Comparison of ENCODE assay signal across 20 cellular contexts in the genomic region with DNA sequence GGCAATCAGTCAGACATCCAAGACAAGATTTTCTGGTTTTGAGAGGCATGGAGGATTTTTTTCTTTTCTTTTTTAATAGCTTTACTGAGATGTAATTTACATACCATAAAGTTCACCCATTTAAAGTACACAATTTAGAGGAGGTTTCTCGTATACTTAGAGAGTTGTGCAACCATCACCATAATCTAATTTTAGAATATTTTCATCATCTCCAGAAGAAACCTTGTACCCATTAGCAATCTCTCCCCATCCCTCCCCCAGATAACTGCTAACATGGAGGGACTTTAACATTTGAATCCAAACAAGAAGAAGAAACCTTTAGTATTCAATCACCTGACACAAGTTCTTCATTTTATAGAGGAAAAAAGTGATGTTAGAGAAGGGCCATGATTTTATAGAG.
"Had no signal": no experiment of that assay in that cellular context is flagged by ENCODE, and none has a peak within 500 bp of the region (broad histone marks: within the 10 kb centered on the region; RNA-seq: fewer than 3 reads in every experiment).

No MANE protein-coding gene starts in this region.

- H3K9me3 ChIP-seq: esophagus squamous epithelium, lower lobe of right lung, right atrium auricular region, spleen, tibial artery, uterus had no signal

- ATAC-seq: activated CD8-positive, alpha-beta T cell treated with anti-CD3 and anti-CD28 coated beads for 36 hours; activated T-cell treated with anti-CD3 and anti-CD28 coated beads, Interleukin-2, amount 50 U/mL, for 72 hours; lower lobe of right lung; stimulated activated memory B cell treated with anti-CD40 and anti-IgM and Interleukin-4, amounts not matched to agents 10 μg/mL and 1 μg/mL and 100 μg/mL, for 72 hours had no signal

- H3K4me3 ChIP-seq: esophagus squamous epithelium, lower lobe of right lung, neural progenitor cell, right atrium auricular region, spleen, tibial artery, uterus had no signal

- H3K4me1 ChIP-seq: neural progenitor cell, parathyroid adenoma, uterus had no signal

- H3K27ac ChIP-seq: esophagus squamous epithelium, lower lobe of right lung, neural progenitor cell, parathyroid adenoma, right atrium auricular region, spleen, tibial artery, uterus had no signal

- DNase-seq: activated CD4-positive, alpha-beta T cell treated with anti-CD3 and anti-CD28 coated beads for 4 hours; activated CD8-positive, alpha-beta memory T cell treated with anti-CD3 and anti-CD28 coated beads, Interleukin-2, amount 50 U/mL, for 4 hours; activated CD8-positive, alpha-beta T cell treated with anti-CD3 and anti-CD28 coated beads for 36 hours; activated gamma-delta T cell treated with Interleukin-2 at 50 U/mL for 16 hours; activated naive CD8-positive, alpha-beta T cell treated with anti-CD3 and anti-CD28 coated beads, Interleukin-2, amount 10 ng/mL, durations not matched to agents 7 days and 5 days; activated T-cell treated with anti-CD3 and anti-CD28 coated beads, Interleukin-2, amount 50 U/mL, for 72 hours; esophagus squamous epithelium; hypothalamus; kidney glomerular epithelial cell; lower lobe of right lung; midbrain; spleen; stimulated activated CD4-positive, alpha-beta T cell treated with anti-CD3 and anti-CD28 coated beads, Interleukin-1b, Interleukin-23, amount 100 ng/mL, for 48 hours; T1000; tibial artery; uterus had no signal

- H3K36me3 ChIP-seq: neural progenitor cell, right atrium auricular region, uterus had no signal

- H3K27me3 ChIP-seq: esophagus squamous epithelium, neural progenitor cell, right atrium auricular region, spleen, tibial artery, uterus had no signal
